In the genomic region with DNA sequence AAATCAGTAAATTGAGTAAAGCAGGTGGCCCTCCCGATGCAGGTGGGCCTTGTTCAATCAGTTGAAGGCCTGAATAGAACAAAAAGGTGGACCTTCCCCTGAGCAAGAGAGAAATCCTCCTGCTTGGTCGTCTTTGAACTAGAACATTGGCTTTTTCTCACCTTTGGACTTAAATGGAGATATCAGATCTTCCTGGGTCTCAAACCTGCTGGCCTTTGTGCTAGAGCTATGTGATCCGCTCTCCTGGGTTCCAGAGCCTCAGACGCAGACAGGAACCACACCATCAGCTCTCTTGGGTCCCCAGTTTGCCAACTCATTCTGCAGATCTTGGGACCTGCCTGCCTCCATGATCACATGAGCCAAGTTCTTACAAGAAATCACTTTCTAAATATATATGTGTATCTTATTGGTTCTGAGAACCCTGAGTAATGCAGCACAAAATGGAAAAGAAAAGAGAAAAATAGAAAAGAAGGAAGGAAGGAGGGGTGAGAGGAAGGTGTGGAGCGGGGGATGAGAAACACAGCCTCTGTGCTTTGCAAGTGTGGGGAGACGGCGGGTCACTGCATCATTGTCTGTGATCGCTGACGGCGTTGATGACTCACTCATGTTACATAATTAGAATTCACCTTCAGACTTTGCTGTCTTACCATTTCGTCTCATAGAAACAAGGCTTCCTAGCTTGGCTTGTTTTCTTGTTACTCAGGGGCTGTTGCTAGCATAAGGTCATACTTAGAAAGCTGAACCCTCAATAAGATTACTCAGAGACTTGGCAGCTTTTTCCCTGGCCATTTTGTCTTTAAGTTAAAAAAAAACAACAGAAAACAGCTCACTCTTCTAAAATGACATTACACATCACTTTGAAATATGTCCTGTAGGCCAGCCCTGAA, we compare ENCODE assay signal across 9 cellular contexts.
A peak's percentile ranks its signal among the peaks of the same experiment; 100 is the strongest.
DNase-seq lines count a peak whose midpoint lies in the region; ATAC-seq and TF ChIP-seq lines count a peak whose summit lies in the region.
"Had no signal": no experiment of that assay in that cellular context is flagged by ENCODE, and none has a peak within 500 bp of the region (broad histone marks: within the 10 kb centered on the region; RNA-seq: fewer than 3 reads in every experiment).

No MANE protein-coding gene starts in this region.

- H3K36me3 Mint-ChIP-seq in brain, result no peaks in the 10 kb centered on the region

- intact Hi-C loops in right lobe of liver (cut with DNase I), result no loop called here

- H3K9me3 Mint-ChIP-seq in brain, result peaks cover 0 to under 1% (median 0%) of the 10 kb centered on the region in 5 experiments

- TF ChIP-seq CTCF in brain (conservative IDR thresholded peaks at IDR 0.05) (no peak), right lobe of liver (IDR thresholded peaks at IDR 0.05) (no peak)

- peak overlapping the region in 4 of 5 experiments; percentile 4 to 89 (median 86) for H3K27ac Mint-ChIP-seq in brain

- H3K27ac ChIP-seq in right lobe of liver, result no peak overlapping the region

- DNase-seq in T-helper 2 cell (peak in 4 of 5 experiments; percentile 37 to 77 (median 48)), right lobe of liver (peak in 1 of 3 donors; percentile 35), mesenteric fat pad (ENCODE audit: low spot score) (no peak)
- DNase-seq in stimulated activated CD4-positive, alpha-beta T cell treated with anti-CD3 and anti-CD28 coated beads, Interleukin-4, amount 100 ng/mL, for 1 hour, result peak; percentile 69

- H3K9me3 ChIP-seq in right lobe of liver, result no peaks in the 10 kb centered on the region

- TF ChIP-seq POLR2A in right lobe of liver (IDR thresholded peaks at IDR 0.05), result no peak

- no peaks in the 10 kb centered on the region for H3K27me3 ChIP-seq in right lobe of liver

- no peaks in the 10 kb centered on the region for H3K36me3 ChIP-seq in right lobe of liver

- no peak overlapping the region for H3K4me3 Mint-ChIP-seq in brain
- H3K4me3 Mint-ChIP-seq: dendritic cell treated with granulocyte-macrophage colony-stimulating factor and Interleukin-4, amounts not matched to agents 40 ng/mL and 50 ng/mL, for 4 days had no signal

- peaks cover 11% of the 10 kb centered on the region for H3K27me3 Mint-ChIP-seq in brain

- peaks cover 23% of the 10 kb centered on the region for H3K4me1 Mint-ChIP-seq in brain

- peak; percentile 74 for ATAC-seq in GM18520 (IDR thresholded peaks at IDR 0.05; ENCODE audit: unreplicated experiment)
- ATAC-seq in HG03159 (IDR thresholded peaks at IDR 0.05; ENCODE audit: unreplicated experiment), result peak; percentile 75
- peak; percentile 68 to 88 (median 69) for ATAC-seq in right lobe of liver
- no peak for ATAC-seq in HG03520 (IDR thresholded peaks at IDR 0.05; ENCODE audit: unreplicated experiment)

- H3K4me1 ChIP-seq in right lobe of liver, result no peaks in the 10 kb centered on the region

- no peak overlapping the region for H3K4me3 ChIP-seq in right lobe of liver

- WGBS in right lobe of liver (ENCODE audit: insufficient coverage, low coverage, low lambda C conversion rate, missing lambda C conversion rate), result 45% methylated on average over 10 of the region's 11 CpGs
